1 cellular context compared by ENCODE assay signal in genomic region chr1:212773011-212773410, GRCh38.
TF ChIP-seq lines count a peak whose summit lies in the region.

No MANE protein-coding gene starts in this region.

TF ChIP-seq in HepG2, 621 proteins besides CTCF, POLR2A, EP300 and RAD21:
- no peak for TF ChIP-seq HMG20B (CRISPR knock-in tag; conservative IDR thresholded peaks at IDR 0.05)
